18 cellular contexts compared by ENCODE assay signal in genomic region chr7:1431226-1431625, GRCh38. TPM values are rescaled to one million over a fixed set of nuclear protein-coding genes. Genes with fewer than 3 reads are reported as not detected.
DNase-seq lines count a peak whose midpoint lies in the region; ATAC-seq and TF ChIP-seq lines count a peak whose summit lies in the region.
"Had no signal": no experiment of that assay in that cellular context is flagged by ENCODE, and none has a peak within 500 bp of the region (broad histone marks: within the 10 kb centered on the region; RNA-seq: fewer than 3 reads in every experiment).

No MANE protein-coding gene starts in this region.

- H3F3A ChIP-seq in SK-N-SH (replicated peaks; ENCODE audit: insufficient read depth): no peaks in the 10 kb centered on the region

- POLR2A ChIA-PET in SK-N-SH (lab: Yijun Ruan, JAX) (no interaction called here), HCT116 (lab: Charles Lee) (no interaction called here), Panc1 (lab: Charles Lee) (no interaction called here)

- no peak for TF ChIP-seq CTCF in SK-N-SH (IDR thresholded peaks at IDR 0.05)
- no peak for TF ChIP-seq CTCF in HCT116 (IDR thresholded peaks at IDR 0.05 in 2 of 3, conservative IDR thresholded peaks at IDR 0.05 in 1 of 3; ENCODE audit: borderline replicate concordance in 1 of 3, insufficient read depth in 1 of 3, low read depth in 2 of 3, low read length in 2 of 3)
- no peak for TF ChIP-seq CTCF in Panc1 (IDR thresholded peaks at IDR 0.05)
- TF ChIP-seq CTCF in foreskin keratinocyte (conservative IDR thresholded peaks at IDR 0.05): no peak
- TF ChIP-seq CTCF in Peyer's patch (IDR thresholded peaks at IDR 0.05): no peak
- no peak for TF ChIP-seq CTCF in progenitor cell of endocrine pancreas (IDR thresholded peaks at IDR 0.05; ENCODE audit: unreplicated experiment)

- H3K9me2 ChIP-seq in SK-N-SH: no peaks in the 10 kb centered on the region
- H3K9me2 ChIP-seq in HCT116 (ENCODE audit: insufficient read depth): no peaks in the 10 kb centered on the region

- no peaks in the 10 kb centered on the region for H3K36me3 ChIP-seq in SK-N-SH (replicated peaks in 1 of 2; ENCODE audit: control insufficient read depth in 1 of 2, insufficient read depth in 2 of 2, low read length in 1 of 2)
- H3K36me3 ChIP-seq in HCT116 (ENCODE audit: control insufficient read depth in 1 of 2, insufficient read depth in 2 of 2, low read length in 2 of 2): no peaks in the 10 kb centered on the region
- H3K36me3 ChIP-seq in Panc1 (ENCODE audit: control insufficient read depth, insufficient read depth, low read length): no peaks in the 10 kb centered on the region
- H3K36me3 ChIP-seq in Peyer's patch: no peaks in the 10 kb centered on the region
- H3K36me3 ChIP-seq: BLaER1 treated with 17β-estradiol and CSF1 and Interleukin-3, amounts not matched to agents 10 nM and 100 nM had no signal

- CTCF ChIA-PET in SK-N-SH (lab: Yijun Ruan, JAX): interaction anchor here (0.8 to 10.2 kb wide), 12 partner anchors 9 to 255 kb away, joined by 4 to 175 read pairs (median 26); no protein-coding TSS in a partner anchor
- CTCF ChIA-PET in HCT116 (lab: Charles Lee): no interaction called here
- CTCF ChIA-PET in Panc1 (lab: Charles Lee): interaction anchor here (0.6 to 0.8 kb wide), 5 partner anchors 9 to 208 kb away, joined by 3 to 7 read pairs (median 4); partner anchors contain the start of gene UNCX

- TF ChIP-seq EP300 in SK-N-SH (IDR thresholded peaks at IDR 0.05; ENCODE audit: borderline replicate concordance in 1 of 2, low read depth in 1 of 2, low read length in 1 of 2): no peak

- WGBS in SK-N-SH (ENCODE audit: low lambda C conversion rate): 27% methylated on average over 9 of the region's 10 CpGs

- ATAC-seq in SK-N-SH treated with all-trans-retinoic acid at 6 μM for 48 hours (peak; percentile 26), HCT116 (0 out of 2 replicates have a peak, but pooled peaks have one; percentile 7), Panc1 (peak; percentile 19), foreskin keratinocyte (peak; percentile 2), HG02970 (IDR thresholded peaks at IDR 0.05; ENCODE audit: low FRiP score, unreplicated experiment) (no peak)
- ATAC-seq: CD8-positive, alpha-beta T cell had no signal

- TF ChIP-seq POLR2A in HCT116 (IDR thresholded peaks at IDR 0.05; ENCODE audit: borderline replicate concordance, extremely low read depth, insufficient read depth, insufficient read length) (no peak), Peyer's patch (IDR thresholded peaks at IDR 0.05) (no peak)

- no peaks in the 10 kb centered on the region for H3K9me3 ChIP-seq in SK-N-SH
- H3K9me3 ChIP-seq in HCT116 (ENCODE audit: control insufficient read depth in 1 of 2, insufficient read depth in 1 of 2, low read depth in 1 of 2, low read length in 2 of 2): no peaks in the 10 kb centered on the region
- H3K9me3 ChIP-seq in Panc1 (ENCODE audit: control insufficient read depth, insufficient read depth, low read depth, low read length): no peaks in the 10 kb centered on the region
- no peaks in the 10 kb centered on the region for H3K9me3 ChIP-seq in Peyer's patch
- H3K9me3 ChIP-seq: BLaER1 treated with 17β-estradiol and CSF1 and Interleukin-3, amounts not matched to agents 10 nM and 100 nM had no signal

- H3K27ac Mint-ChIP-seq in progenitor cell of endocrine pancreas: no peak overlapping the region
- H3K27ac Mint-ChIP-seq: B cell; CD8-positive, alpha-beta T cell had no signal

- no peaks in the 10 kb centered on the region for H3K36me3 Mint-ChIP-seq in progenitor cell of endocrine pancreas (ENCODE audit: insufficient read depth)
- H3K36me3 Mint-ChIP-seq: CD8-positive, alpha-beta T cell had no signal

- H4K20me1 ChIP-seq in SK-N-SH (ENCODE audit: insufficient read depth): peaks cover 23% of the 10 kb centered on the region
- no peaks in the 10 kb centered on the region for H4K20me1 ChIP-seq in HCT116 (ENCODE audit: insufficient read depth)

- H2AFZ ChIP-seq in SK-N-SH (ENCODE audit: low read depth) (no peak overlapping the region), HCT116 (ENCODE audit: low read depth, low read length, poor library complexity, severe bottlenecking) (no peak overlapping the region)

- H3K4me3 Mint-ChIP-seq in progenitor cell of endocrine pancreas (ENCODE audit: low read depth): no peak overlapping the region
- H3K4me3 Mint-ChIP-seq: B cell; CD8-positive, alpha-beta T cell had no signal

- H3K27ac ChIP-seq in SK-N-SH (ENCODE audit: low read depth in 2 of 2, low read length in 1 of 2) (no peak overlapping the region), HCT116 (ENCODE audit: low read depth, low read length) (no peak overlapping the region), Panc1 (ENCODE audit: low read length) (no peak overlapping the region), foreskin keratinocyte (no peak overlapping the region), Peyer's patch (no peak overlapping the region)
- H3K27ac ChIP-seq: BLaER1 treated with 17β-estradiol and CSF1 and Interleukin-3, amounts not matched to agents 10 nM and 100 nM had no signal

- intact Hi-C loops in HCT116 (cut with micrococcal nuclease): no loop called here
- intact Hi-C loops in Panc1 (cut with micrococcal nuclease; ENCODE audit: unreplicated experiment): no loop called here

- no peaks in the 10 kb centered on the region for H3K4me1 ChIP-seq in SK-N-SH (ENCODE audit: control insufficient read depth in 1 of 2, insufficient read depth in 2 of 2, low read depth in 1 of 2, low read length in 1 of 2)
- peaks cover 0 to 9% of the 10 kb centered on the region in 2 experiments; a peak in 2 of 4 replicates for H3K4me1 ChIP-seq in HCT116 (ENCODE audit: control insufficient read depth in 1 of 2, insufficient read depth in 2 of 2, low read length in 2 of 2)
- H3K4me1 ChIP-seq in Panc1 (ENCODE audit: control insufficient read depth, insufficient read depth, low read length): peaks cover 24% of the 10 kb centered on the region
- no peaks in the 10 kb centered on the region for H3K4me1 ChIP-seq in foreskin keratinocyte
- peaks cover 0 to 12% (median 3%) of the 10 kb centered on the region in 4 donors for H3K4me1 ChIP-seq in Peyer's patch

- peaks cover 4% of the 10 kb centered on the region for H3K27me3 Mint-ChIP-seq in progenitor cell of endocrine pancreas

- no peaks in the 10 kb centered on the region for H3K79me2 ChIP-seq in SK-N-SH (ENCODE audit: insufficient read depth)
- no peaks in the 10 kb centered on the region for H3K79me2 ChIP-seq in HCT116 (ENCODE audit: insufficient read depth, low read length)

- H3K9ac ChIP-seq in SK-N-SH: no peak overlapping the region
- no peak overlapping the region for H3K9ac ChIP-seq in HCT116 (ENCODE audit: low read length)
- H3K9ac ChIP-seq: BLaER1 treated with 17β-estradiol and CSF1 and Interleukin-3, amounts not matched to agents 10 nM and 100 nM had no signal

- TF ChIP-seq RAD21 in SK-N-SH (IDR thresholded peaks at IDR 0.05; ENCODE audit: low read length) (no peak), HCT116 (IDR thresholded peaks at IDR 0.05; ENCODE audit: low read depth) (no peak)

- RAD21 ChIA-PET in HCT116 (lab: Charles Lee; ENCODE audit: low non-redundant PET in 1 of 2, low total read pairs in 2 of 2, uncharacterized antibody in 2 of 2, unreplicated experiment in 2 of 2): no interaction called here

- H3K4me2 ChIP-seq in SK-N-SH (no peak overlapping the region), HCT116 (ENCODE audit: low read length) (no peak overlapping the region)
- H3K4me2 ChIP-seq: BLaER1 treated with 17β-estradiol and CSF1 and Interleukin-3, amounts not matched to agents 10 nM and 100 nM had no signal

- no peak overlapping the region for H3K4me3 ChIP-seq in SK-N-SH (ENCODE audit: low read depth in 2 of 2, low read length in 1 of 2)
- no peak overlapping the region for H3K4me3 ChIP-seq in HCT116 (replicated peaks in 1 of 2; ENCODE audit: low read depth in 1 of 2, low read length in 2 of 2)
- no peak overlapping the region for H3K4me3 ChIP-seq in Panc1 (ENCODE audit: low read depth in 2 of 2, low read length in 2 of 2)
- H3K4me3 ChIP-seq in Peyer's patch: no peak overlapping the region
- H3K4me3 ChIP-seq: BLaER1 treated with 17β-estradiol and CSF1 and Interleukin-3, amounts not matched to agents 10 nM and 100 nM; GM12878 had no signal

- BruUV-seq in HCT116 (replicated peaks; lab: Mats Ljungman, UMichigan) (no TSS peak), Panc1 (replicated peaks; lab: Mats Ljungman, UMichigan) (no TSS peak)

- no peaks in the 10 kb centered on the region for H3K9me3 Mint-ChIP-seq in progenitor cell of endocrine pancreas (ENCODE audit: low read depth)
- H3K9me3 Mint-ChIP-seq: CD8-positive, alpha-beta T cell had no signal

- H3K27me3 ChIP-seq in SK-N-SH (ENCODE audit: insufficient read depth) (0 out of 2 replicates have a peak, but pooled peaks cover 7% of the 10 kb centered on the region), HCT116 (ENCODE audit: insufficient read depth, low read length) (no peaks in the 10 kb centered on the region), Panc1 (ENCODE audit: control insufficient read depth, insufficient read depth, low read length) (no peaks in the 10 kb centered on the region), foreskin keratinocyte (peaks cover 9% of the 10 kb centered on the region), Peyer's patch (no peaks in the 10 kb centered on the region)

- no peak for DNase-seq in SK-N-SH
- no peak for DNase-seq in HCT116 (ENCODE audit: low read depth, low spot score)
- no peak for DNase-seq in Panc1 (ENCODE audit: low read depth, low spot score)
- no peak for DNase-seq in foreskin keratinocyte
- DNase-seq in Peyer's patch: no peak
- DNase-seq in progenitor cell of endocrine pancreas (ENCODE audit: low spot score, unreplicated experiment): no peak
- DNase-seq: 8988T; CD8-positive, alpha-beta T cell; DMS 273 treated with DMSO at 0.1 percent for 48 hours; DND-41; EL; GOT3; H7 had no signal

- H3K4me1 Mint-ChIP-seq in progenitor cell of endocrine pancreas (ENCODE audit: low read depth): no peaks in the 10 kb centered on the region

- in situ Hi-C loops in Panc1 (cut with HindIII; ENCODE audit: low pct_unique_long_range_greater_than_20kb, low sequenced_read_pairs): no loop called here

TF ChIP-seq in SK-N-SH treated with all-trans-retinoic acid at 6 μM for 48 hours, 23 proteins besides CTCF, POLR2A, EP300 and RAD21 (continues in another document):
- no peak for TF ChIP-seq SNAI2 (CRISPR knock-in tag; IDR thresholded peaks at IDR 0.05)

TF ChIP-seq in SK-N-SH, 30 proteins besides CTCF, POLR2A, EP300 and RAD21 (continues in another document):
- no peak for TF ChIP-seq TAF1 (IDR thresholded peaks at IDR 0.05; ENCODE audit: borderline replicate concordance, low read depth, low read length)

RNA-seq across cellular contexts. Expression of gene MICALL2, which starts 28.0 kb away (rescaled TPM):
- polyA plus RNA-seq in SK-N-SH (2012; rRNA removed): 38.8 and 41.2 TPM in 2 replicates
- 6.9 and 10.4 TPM in 2 replicates for polyA plus RNA-seq in SK-N-SH (2012; cell fraction: cytosol; rRNA removed)
- polyA plus RNA-seq in SK-N-SH (2012; cell fraction: nucleus; rRNA removed): 329 and 401 TPM in 2 replicates
- 60.7 TPM for total RNA-seq in HCT116 (2021; ENCODE audit: unreplicated experiment)
- 37.9 and 38.6 TPM in 2 replicates for polyA plus RNA-seq in HCT116 (2012)
- 144 TPM for total RNA-seq in Panc1 (2021; ENCODE audit: unreplicated experiment)
- polyA plus RNA-seq in Panc1 (2012; ENCODE audit: insufficient read length): 127 TPM
- total RNA-seq in foreskin keratinocyte: 19.7 and 20.8 TPM in 2 replicates
- polyA plus RNA-seq in foreskin keratinocyte: 20.6 and 28.1 TPM in 2 replicates
- 100 to 1,000 TPM; 111 to 272 (median 209) TPM for total RNA-seq in Peyer's patch
- total RNA-seq in progenitor cell of endocrine pancreas: 12.7 and 13.9 TPM in 2 replicates
